In the genomic region with DNA sequence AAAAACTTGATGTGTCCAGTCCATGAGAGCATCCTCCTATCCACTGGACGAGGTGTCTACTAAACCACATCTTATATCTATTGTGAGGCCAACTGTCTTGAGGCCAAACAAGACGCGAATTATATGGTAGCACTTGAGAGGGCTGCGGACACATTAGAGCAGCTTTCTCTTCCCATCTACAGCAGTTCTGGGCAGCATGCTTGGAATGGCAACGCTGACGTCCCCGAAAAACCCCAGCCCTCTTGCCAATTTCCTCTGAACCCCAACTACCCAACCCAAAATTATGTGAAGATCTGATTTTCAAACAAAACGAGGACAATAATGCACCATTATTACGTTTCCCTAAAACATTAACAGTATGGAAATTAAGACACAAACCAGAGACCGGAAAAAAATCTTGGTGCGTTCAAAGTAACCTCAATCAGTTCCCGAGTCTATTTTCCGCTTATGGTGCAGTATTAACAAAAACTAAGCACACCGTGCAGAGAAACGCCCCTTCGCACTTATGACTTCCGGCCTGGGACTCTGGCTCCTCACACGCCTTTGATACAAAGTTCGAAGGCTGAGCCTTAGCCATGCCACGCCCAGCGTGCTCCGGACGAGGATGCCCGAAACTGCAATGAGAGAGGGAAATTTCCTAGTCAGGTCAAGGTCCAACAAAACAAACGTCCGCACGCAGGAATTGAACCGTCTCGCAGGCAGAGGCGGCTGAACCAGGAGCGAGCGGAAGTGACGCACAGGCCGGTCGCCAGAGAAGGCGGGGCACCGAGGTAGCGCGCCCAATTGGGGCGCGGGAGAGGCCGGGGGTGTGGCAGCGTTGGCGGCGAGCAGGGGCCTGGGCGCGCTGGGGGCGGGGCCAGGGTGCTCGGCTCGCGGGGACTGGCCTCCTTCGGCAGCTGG, we compare ENCODE assay signal across 8 cellular contexts. TPM values are rescaled to one million over a fixed set of nuclear protein-coding genes. Genes with fewer than 3 reads are reported as not detected.
DNase-seq lines count a peak whose midpoint lies in the region; ATAC-seq and TF ChIP-seq lines count a peak whose summit lies in the region.

No MANE protein-coding gene starts in this region.

- peaks cover 31% of the 10 kb centered on the region for H3K4me1 Mint-ChIP-seq in activated naive CD8-positive, alpha-beta T cell treated with anti-CD3 and anti-CD28 coated beads for 36 hours
- H3K4me1 Mint-ChIP-seq in glutamatergic neuron (ENCODE audit: low read depth, unreplicated experiment) = peaks cover 8% of the 10 kb centered on the region

- peak overlapping the region; percentile 91 to 95 for H3K27ac ChIP-seq in testis

- TF ChIP-seq CTCF in glutamatergic neuron (IDR thresholded peaks at IDR 0.05; ENCODE audit: partially characterized antibody, unreplicated experiment) (no peak), omental fat pad (IDR thresholded peaks at IDR 0.05) (no peak), testis (IDR thresholded peaks at IDR 0.05) (no peak)

- ATAC-seq in HG02642 (IDR thresholded peaks at IDR 0.05; ENCODE audit: poor library complexity, unreplicated experiment) (peak; percentile 92), omental fat pad (ENCODE audit: low FRiP score) (peak; percentile 98)

- H3K9me3 ChIP-seq in testis = no peaks in the 10 kb centered on the region

- no peaks in the 10 kb centered on the region for H3K27me3 ChIP-seq in testis

- TF ChIP-seq POLR2A in testis (IDR thresholded peaks at IDR 0.05) = no peak

- peak overlapping the region; percentile 95 for H3K27ac Mint-ChIP-seq in activated naive CD8-positive, alpha-beta T cell treated with anti-CD3 and anti-CD28 coated beads for 36 hours
- peak overlapping the region; percentile 94 for H3K27ac Mint-ChIP-seq in glutamatergic neuron (ENCODE audit: unreplicated experiment)

- WGBS in testis, 2 donors = 1% methylated on average over 30 to 46 of the region's 52 CpGs

- H3K9me3 Mint-ChIP-seq in activated naive CD8-positive, alpha-beta T cell treated with anti-CD3 and anti-CD28 coated beads for 36 hours = no peaks in the 10 kb centered on the region
- H3K9me3 Mint-ChIP-seq in glutamatergic neuron (ENCODE audit: unreplicated experiment) = peaks cover 7% of the 10 kb centered on the region

- DNase-seq in GM04504 (ENCODE audit: low read depth) = peak; percentile 95
- DNase-seq in NCI-H1105 (lab: John Stamatoyannopoulos, UW) = peak; percentile 88
- DNase-seq in SKM-1 (lab: John Stamatoyannopoulos, UW; ENCODE audit: unreplicated experiment) = peak; percentile 99
- peak; percentile 99 for DNase-seq in activated naive CD8-positive, alpha-beta T cell treated with anti-CD3 and anti-CD28 coated beads for 36 hours
- peak; percentile 99 for DNase-seq in glutamatergic neuron
- DNase-seq in omental fat pad (ENCODE audit: low spot score) = peak; percentile 89
- peak; percentile 98 for DNase-seq in testis

- no peaks in the 10 kb centered on the region for H3K36me3 ChIP-seq in testis (ENCODE audit: low read depth, missing control alignments)

- H3K27me3 Mint-ChIP-seq in activated naive CD8-positive, alpha-beta T cell treated with anti-CD3 and anti-CD28 coated beads for 36 hours = no peaks in the 10 kb centered on the region
- peaks cover 4% of the 10 kb centered on the region for H3K27me3 Mint-ChIP-seq in glutamatergic neuron (ENCODE audit: unreplicated experiment)

- peak overlapping the region; percentile 92 for H3K4me3 Mint-ChIP-seq in activated naive CD8-positive, alpha-beta T cell treated with anti-CD3 and anti-CD28 coated beads for 36 hours
- peak overlapping the region; percentile 96 for H3K4me3 Mint-ChIP-seq in glutamatergic neuron (ENCODE audit: unreplicated experiment)

- no peaks in the 10 kb centered on the region for H3K36me3 Mint-ChIP-seq in activated naive CD8-positive, alpha-beta T cell treated with anti-CD3 and anti-CD28 coated beads for 36 hours
- no peaks in the 10 kb centered on the region for H3K36me3 Mint-ChIP-seq in glutamatergic neuron (ENCODE audit: unreplicated experiment)

- H3K4me3 ChIP-seq in testis = peak overlapping the region; percentile 83

- peaks cover 12% of the 10 kb centered on the region for H3K4me1 ChIP-seq in testis

- intact Hi-C loops in testis (cut with DNase I; ENCODE audit: low total_unique reads) = loop anchor here (5.0 kb wide), 1 partner anchor 129 kb away; no protein-coding TSS in a partner anchor

RNA-seq across cellular contexts. Expression of a gene that starts 0.5 kb away (rescaled TPM):
- 10 to 100 TPM; 19.1 to 22.4 TPM for total RNA-seq in activated naive CD8-positive, alpha-beta T cell treated with anti-CD3 and anti-CD28 coated beads for 36 hours
- total RNA-seq in glutamatergic neuron (ENCODE audit: unreplicated experiment) = 21.0 TPM
- 10 to 100 TPM; 13.2 to 22.6 (median 15.3) TPM for total RNA-seq in omental fat pad
- total RNA-seq in testis = 10 to 100 TPM; 24.6 to 29.4 TPM
- 22.6 TPM for polyA plus RNA-seq in testis (ENCODE audit: insufficient read depth, low read depth, low replicate concordance)

RNA-seq across cellular contexts. Expression of a gene that starts 54.6 kb away (rescaled TPM):
- 10 to 100 TPM; 45.6 to 49.2 TPM for total RNA-seq in activated naive CD8-positive, alpha-beta T cell treated with anti-CD3 and anti-CD28 coated beads for 36 hours
- total RNA-seq in glutamatergic neuron (ENCODE audit: unreplicated experiment) (3.0 TPM), omental fat pad (10 to 100 TPM in 3 of 4 donors, 1 to 10 TPM in 1; 4.5 to 12.8 (median 10.9) TPM), testis (1 to 10 TPM; 1.7 to 2.8 TPM)
- polyA plus RNA-seq in testis (ENCODE audit: insufficient read depth, low read depth, low replicate concordance) = 3.3 TPM

Comparison
In these comparisons a context has a peak if more than half of its experiments do, and no peak if none do; other contexts are left out.
1. Peak in every context shown above with its lines: DNase-seq, ATAC-seq, H3K4me3 ChIP-seq and H3K27ac ChIP-seq.